16 cellular contexts compared by ENCODE assay signal in the genomic region with DNA sequence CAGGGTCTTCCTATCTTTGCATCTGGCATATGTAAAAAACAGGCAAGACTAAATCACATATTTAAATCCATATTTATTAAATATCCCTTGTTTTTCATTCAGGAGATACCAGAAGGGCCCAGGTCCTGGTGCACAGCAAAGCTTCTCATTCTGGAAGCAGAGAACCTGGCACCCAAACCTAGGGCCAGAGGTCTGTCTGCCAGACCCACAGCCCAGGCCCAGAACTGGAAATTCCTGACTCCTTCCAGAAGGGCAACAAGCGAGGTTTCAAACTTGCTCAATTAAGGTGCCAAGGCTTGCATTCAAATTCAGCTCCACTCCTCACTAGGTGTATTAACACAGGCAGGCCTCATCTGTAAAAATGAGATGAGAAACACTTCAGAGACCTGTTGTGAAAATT. TPM values are rescaled to one million over a fixed set of nuclear protein-coding genes. Genes with fewer than 3 reads are reported as not detected.
A peak's percentile ranks its signal among the peaks of the same experiment; 100 is the strongest.
DNase-seq lines count a peak whose midpoint lies in the region; ATAC-seq, FAIRE-seq and TF ChIP-seq lines count a peak whose summit lies in the region.
"Had no signal": no experiment of that assay in that cellular context is flagged by ENCODE, and none has a peak within 500 bp of the region (broad histone marks: within the 10 kb centered on the region; RNA-seq: fewer than 3 reads in every experiment).

No MANE protein-coding gene starts in this region.

- H3K4me3 Mint-ChIP-seq in activated CD4-positive, alpha-beta memory T cell treated with anti-CD3 and anti-CD28 coated beads, Interleukin-2, amount 10 ng/mL, durations not matched to agents 7 days and 5 days, result peak overlapping the region; percentile 99
- H3K4me3 Mint-ChIP-seq: H9 had no signal

- peaks cover 51% of the 10 kb centered on the region for H3K36me3 ChIP-seq in BLaER1
- peaks cover 22% of the 10 kb centered on the region for H3K36me3 ChIP-seq in GM06990 (ENCODE audit: control insufficient read depth, insufficient read depth, low read length)
- peaks cover 11 to 32% of the 10 kb centered on the region in 2 donors for H3K36me3 ChIP-seq in kidney (ENCODE audit: control insufficient read depth in 1 of 2, insufficient read depth in 2 of 2, low read length in 2 of 2)
- H3K36me3 ChIP-seq in brain microvascular endothelial cell (replicated peaks), result peaks cover 40% of the 10 kb centered on the region

- H3K9me3 ChIP-seq in BLaER1 (no peaks in the 10 kb centered on the region), kidney (ENCODE audit: control insufficient read depth in 1 of 2, low read length in 2 of 2) (no peaks in the 10 kb centered on the region)
- H3K9me3 ChIP-seq: right atrium auricular region, SJSA1 had no signal

- H3K27ac Mint-ChIP-seq in activated CD4-positive, alpha-beta memory T cell treated with anti-CD3 and anti-CD28 coated beads, Interleukin-2, amount 10 ng/mL, durations not matched to agents 7 days and 5 days, result peak overlapping the region; percentile 96

- H3K9ac ChIP-seq in BLaER1 (peak overlapping the region; percentile 99; the same call in 1 of the 2 replicates), kidney (ENCODE audit: low read length in 2 of 2) (no peak overlapping the region)

- DNase-seq in GM06990 (ENCODE audit: extremely low read depth, insufficient read length), result no peak
- DNase-seq in activated CD4-positive, alpha-beta memory T cell treated with anti-CD3 and anti-CD28 coated beads, Interleukin-2, amount 10 ng/mL, durations not matched to agents 7 days and 5 days, result no peak
- peak; percentile 2 for DNase-seq in kidney
- no peak for DNase-seq in brain microvascular endothelial cell
- no peak for DNase-seq in left cardiac atrium
- no peak for DNase-seq in SIG-M5 treated with dmso at 0.1 percent for 504 hours (lab: John Stamatoyannopoulos, UW; ENCODE audit: unreplicated experiment)
- DNase-seq: activated CD4-positive, CD25-positive, alpha-beta regulatory T cell; activated gamma-delta T cell; glutamatergic neuron; H9; NK-92 treated with Interleukin-12 subunit alpha and Interleukin-12 subunit beta, amount 100 ng/mL, for 24 hours; stimulated activated CD4-positive, alpha-beta T cell treated with anti-CD3 and anti-CD28 coated beads, Interleukin-4, amount 100 ng/mL, for 1 hour; stimulated activated naive CD4-positive, alpha-beta T cell had no signal

- H3K4me1 ChIP-seq in BLaER1 (peaks cover 84% of the 10 kb centered on the region), kidney (ENCODE audit: control insufficient read depth in 1 of 2, insufficient read depth in 1 of 2, low read depth in 1 of 2, low read length in 2 of 2) (peaks cover 7 to 10% of the 10 kb centered on the region in 2 donors)

- H4K20me1 ChIP-seq in BLaER1, result peaks cover 51% of the 10 kb centered on the region

- CTCF ChIA-PET in activated CD4-positive, alpha-beta memory T cell treated with anti-CD3 and anti-CD28 coated beads, Interleukin-2, amount 10 ng/mL, durations not matched to agents 7 days and 5 days (lab: Charles Lee), result interaction anchor here (2.1 to 3.0 kb wide), 4 partner anchors 10 to 152 kb away, joined by 7 to 15 read pairs (median 13); a partner anchor contains a TSS

- intact Hi-C loops in kidney (cut with DNase I), result no loop called here
- intact Hi-C loops in left cardiac atrium (cut with DNase I), result no loop called here

- H3K27ac ChIP-seq in BLaER1 (peak overlapping the region; percentile 14; the same call in 1 of the 2 replicates), kidney (ENCODE audit: low read depth in 2 of 2, low read length in 2 of 2) (no peak overlapping the region), brain microvascular endothelial cell (no peak overlapping the region)
- H3K27ac ChIP-seq: right atrium auricular region, SJSA1 had no signal

- no peaks in the 10 kb centered on the region for H3K27me3 ChIP-seq in BLaER1
- H3K27me3 ChIP-seq in GM06990 (replicated peaks; ENCODE audit: control insufficient read depth, insufficient read depth, low read length), result no peaks in the 10 kb centered on the region
- no peaks in the 10 kb centered on the region for H3K27me3 ChIP-seq in brain microvascular endothelial cell (replicated peaks)
- H3K27me3 ChIP-seq: right atrium auricular region, SJSA1 had no signal

- H3K4me1 Mint-ChIP-seq in activated CD4-positive, alpha-beta memory T cell treated with anti-CD3 and anti-CD28 coated beads, Interleukin-2, amount 10 ng/mL, durations not matched to agents 7 days and 5 days, result peaks cover 83% of the 10 kb centered on the region

- H3K9me3 Mint-ChIP-seq in activated CD4-positive, alpha-beta memory T cell treated with anti-CD3 and anti-CD28 coated beads, Interleukin-2, amount 10 ng/mL, durations not matched to agents 7 days and 5 days, result no peaks in the 10 kb centered on the region
- H3K9me3 Mint-ChIP-seq: H9 had no signal

- peak overlapping the region; percentile 98 for H3K4me2 ChIP-seq in BLaER1

- POLR2A ChIA-PET in activated CD4-positive, alpha-beta memory T cell treated with anti-CD3 and anti-CD28 coated beads, Interleukin-2, amount 10 ng/mL, durations not matched to agents 7 days and 5 days (lab: Charles Lee), result interaction anchor here (0.9 to 26.2 kb wide), 6 partner anchors 11 to 132 kb away, joined by 3 to 517 read pairs (median 240); a partner anchor contains a TSS

- no peaks in the 10 kb centered on the region for H3K27me3 Mint-ChIP-seq in activated CD4-positive, alpha-beta memory T cell treated with anti-CD3 and anti-CD28 coated beads, Interleukin-2, amount 10 ng/mL, durations not matched to agents 7 days and 5 days

- peaks cover 69% of the 10 kb centered on the region for H3K36me3 Mint-ChIP-seq in activated CD4-positive, alpha-beta memory T cell treated with anti-CD3 and anti-CD28 coated beads, Interleukin-2, amount 10 ng/mL, durations not matched to agents 7 days and 5 days (ENCODE audit: low read depth)

- no peak for ATAC-seq in left cardiac atrium

- 0 out of 2 replicates have a peak overlapping the region, but pooled peaks have one; percentile 15 for H3K4me3 ChIP-seq in BLaER1
- H3K4me3 ChIP-seq in GM06990 (replicated peaks; ENCODE audit: low read depth, low read length), result peak overlapping the region; percentile 92; the same call in 1 of the 2 replicates
- no peak overlapping the region for H3K4me3 ChIP-seq in kidney (ENCODE audit: low read length in 2 of 2)
- H3K4me3 ChIP-seq in brain microvascular endothelial cell (ENCODE audit: low read depth, low read length), result no peak overlapping the region
- H3K4me3 ChIP-seq: right atrium auricular region, SJSA1 had no signal

- in situ Hi-C loops in brain microvascular endothelial cell (cut with HindIII; ENCODE audit: low pct_ligation_motif_present, low sequenced_read_pairs), result no loop called here

- TF ChIP-seq CTCF in GM06990 (IDR thresholded peaks at IDR 0.05; ENCODE audit: insufficient read depth, low read length, poor library complexity, severe bottlenecking), result no peak
- no peak for TF ChIP-seq CTCF in kidney (IDR thresholded peaks at IDR 0.05; ENCODE audit: borderline replicate concordance, extremely low read depth, insufficient read depth)
- no peak for TF ChIP-seq CTCF in brain microvascular endothelial cell (IDR thresholded peaks at IDR 0.05; ENCODE audit: low read depth, low read length, missing control alignments)

- FAIRE-seq in kidney (lab: Jason Lieb, UNC), result no peak

RNA-seq across cellular contexts. Expression of a gene that starts 4.2 kb away (rescaled TPM):
- 100 to 1,000 TPM; 572 to 576 TPM for total RNA-seq in activated CD4-positive, alpha-beta memory T cell treated with anti-CD3 and anti-CD28 coated beads, Interleukin-2, amount 10 ng/mL, durations not matched to agents 7 days and 5 days
- total RNA-seq in kidney, result 14.3 TPM
- polyA plus RNA-seq in kidney (ENCODE audit: insufficient read depth, low read depth, low replicate concordance), result 0.60 TPM
- total RNA-seq in left cardiac atrium, result 1 to 10 TPM; 3.1 to 3.5 TPM

RNA-seq across cellular contexts. Expression of a gene that starts 17.0 kb away (rescaled TPM):
- total RNA-seq in activated CD4-positive, alpha-beta memory T cell treated with anti-CD3 and anti-CD28 coated beads, Interleukin-2, amount 10 ng/mL, durations not matched to agents 7 days and 5 days, result 100 to 1,000 TPM; 130 to 134 TPM
- total RNA-seq in kidney (35.0 TPM), left cardiac atrium (10 to 100 TPM; 33.5 to 36.5 TPM)
- polyA plus RNA-seq in kidney (ENCODE audit: insufficient read depth, low read depth, low replicate concordance), result 37.8 TPM

Comparison
In these comparisons a context has a peak if more than half of its experiments do, and no peak if none do; other contexts are left out.
1. H3K4me3 ChIP-seq: peak in BLaER1 (single experiment) and GM06990 (single experiment); none in kidney (0 of 2) and brain microvascular endothelial cell (single experiment).
2. RNA of a gene that starts 4.2 kb away (total RNA-seq): 572 to 576 TPM in activated CD4-positive, alpha-beta memory T cell treated with anti-CD3 and anti-CD28 coated beads, Interleukin-2, amount 10 ng/mL, durations not matched to agents 7 days and 5 days; 14.3 TPM in kidney (single experiment) and 3.1 to 3.5 TPM in left cardiac atrium; every median in the first group is over 10 times any median in the second.